ENCODE assay signal across 19 cellular contexts in the genomic region with DNA sequence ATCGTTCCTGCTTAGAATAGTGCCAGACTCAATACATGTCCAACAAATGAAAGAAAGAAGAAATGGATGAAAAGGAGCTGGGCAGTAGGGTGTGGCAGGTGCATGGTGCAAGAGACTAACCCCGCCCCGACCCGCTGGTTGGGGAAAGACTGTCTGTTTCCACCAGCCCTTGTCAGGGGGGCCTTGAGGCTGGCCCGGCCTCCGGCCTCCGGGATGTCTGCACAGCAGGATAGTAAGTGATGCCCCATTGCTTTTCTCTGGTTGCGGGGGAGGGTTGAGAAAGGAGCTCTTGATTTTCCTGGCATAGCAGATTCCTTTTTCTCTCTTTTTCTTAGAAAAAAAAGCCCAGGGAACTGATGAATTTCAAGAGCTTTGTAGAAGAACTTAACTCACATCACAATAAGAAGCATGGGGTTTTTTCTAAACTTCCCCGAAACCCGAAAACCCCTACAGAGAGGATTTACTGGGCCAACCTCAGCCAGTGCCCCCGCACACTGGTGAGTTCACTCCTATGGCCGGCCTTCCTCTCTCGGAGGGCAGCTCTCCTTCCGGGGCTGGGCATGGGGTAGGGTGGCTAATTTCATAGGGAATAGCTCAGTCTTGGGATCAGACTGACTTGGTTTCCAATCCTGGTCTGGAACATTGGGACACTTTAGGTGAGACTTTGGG. TPM values are rescaled to one million over a fixed set of nuclear protein-coding genes. Genes with fewer than 3 reads are reported as not detected.
DNase-seq lines count a peak whose midpoint lies in the region; ATAC-seq and TF ChIP-seq lines count a peak whose summit lies in the region.
"Had no signal": no experiment of that assay in that cellular context is flagged by ENCODE, and none has a peak within 500 bp of the region (broad histone marks: within the 10 kb centered on the region; RNA-seq: fewer than 3 reads in every experiment).

No MANE protein-coding gene starts in this region.

- no peaks in the 10 kb centered on the region for H3K27me3 Mint-ChIP-seq in natural killer cell (ENCODE audit: low read depth in 2 of 2)
- H3K27me3 Mint-ChIP-seq: activated T-cell treated with anti-CD3 and anti-CD28 coated beads, Interleukin-2, amount 50 U/mL, for 24 hours; central memory CD8-positive, alpha-beta T cell had no signal

- intact Hi-C loops in natural killer cell (cut with micrococcal nuclease), result loop anchor here (5.0 kb wide), 1 partner anchor 316 kb away; no protein-coding TSS in a partner anchor

- no peak overlapping the region for H3K4me3 Mint-ChIP-seq in natural killer cell
- H3K4me3 Mint-ChIP-seq: activated T-cell treated with anti-CD3 and anti-CD28 coated beads, Interleukin-2, amount 50 U/mL, for 24 hours; central memory CD8-positive, alpha-beta T cell; T-helper 1 cell treated with Interleukin-12 subunit alpha and Interleukin-12 subunit beta and Interleukin-4 antibody, amounts not matched to agents 30 μg/mL and 1 μg/mL, for 36 hours had no signal

- no peaks in the 10 kb centered on the region for H3K9me3 Mint-ChIP-seq in natural killer cell
- H3K9me3 Mint-ChIP-seq: activated T-cell treated with anti-CD3 and anti-CD28 coated beads, Interleukin-2, amount 50 U/mL, for 24 hours; central memory CD8-positive, alpha-beta T cell; T-helper 1 cell treated with Interleukin-12 subunit alpha and Interleukin-12 subunit beta and Interleukin-4 antibody, amounts not matched to agents 30 μg/mL and 1 μg/mL, for 36 hours had no signal

- H3K27ac Mint-ChIP-seq in natural killer cell, result peak overlapping the region; percentile 22 to 75
- H3K27ac Mint-ChIP-seq: activated T-cell treated with anti-CD3 and anti-CD28 coated beads, Interleukin-2, amount 50 U/mL, for 24 hours; T-helper 1 cell treated with Interleukin-12 subunit alpha and Interleukin-12 subunit beta and Interleukin-4 antibody, amounts not matched to agents 30 μg/mL and 1 μg/mL, for 36 hours had no signal

- H3K4me1 Mint-ChIP-seq in natural killer cell, result peaks cover 36 to 48% of the 10 kb centered on the region in 2 donors

- H3K36me3 Mint-ChIP-seq in natural killer cell, result peaks cover 8% of the 10 kb centered on the region

- ATAC-seq in GM21723 (IDR thresholded peaks at IDR 0.05; ENCODE audit: unreplicated experiment), result peak; percentile 24
- ATAC-seq in natural killer cell, result no peak
- ATAC-seq in GM18861 (IDR thresholded peaks at IDR 0.05; ENCODE audit: unreplicated experiment), result no peak
- no peak for ATAC-seq in esophagus mucosa
- ATAC-seq: gastroesophageal sphincter had no signal

- no peak for TF ChIP-seq CTCF in natural killer cell (IDR thresholded peaks at IDR 0.05)

- DNase-seq in D341Med (ENCODE audit: low spot score), result peak; percentile 14
- peak; percentile 47 for DNase-seq in ecto neural progenitor cell (ENCODE audit: low spot score)
- DNase-seq in natural killer cell, result no peak
- no peak for DNase-seq in CD1c-positive myeloid dendritic cell (ENCODE audit: extremely low spot score)
- no peak for DNase-seq in retina
- DNase-seq: activated T-cell treated with anti-CD3 and anti-CD28 coated beads, Interleukin-2, amount 50 U/mL, for 24 hours; AML-193; GOT3; KBM-7; NCI-H1092; thyroid gland had no signal

RNA-seq across cellular contexts. Expression of gene TTC22, which starts 12.5 kb away (rescaled TPM):
- 10 to 100 TPM; 17.8 to 30.8 (median 26.5) TPM for total RNA-seq in natural killer cell
- 113 TPM for total RNA-seq in esophagus mucosa
- total RNA-seq: endothelial cell of umbilical vein, myocyte had no signal

RNA-seq across cellular contexts. Expression of gene PARS2, which starts 49.3 kb away (rescaled TPM):
- total RNA-seq in natural killer cell, result 1 to 10 TPM in 1 of 3 donors, under 1 TPM in 2; 0.95 to 1.4 (median 0.96) TPM
- total RNA-seq in esophagus mucosa, result 2.8 TPM

Comparison
In these comparisons a context has a peak if more than half of its experiments do, and no peak if none do; other contexts are left out.
1. DNase-seq: peak in D341Med (single experiment) and ecto neural progenitor cell (single experiment); none in natural killer cell (single experiment), CD1c-positive myeloid dendritic cell (single experiment) and retina (single experiment).